Comparison of ENCODE assay signal across 9 cellular contexts in the genomic region with DNA sequence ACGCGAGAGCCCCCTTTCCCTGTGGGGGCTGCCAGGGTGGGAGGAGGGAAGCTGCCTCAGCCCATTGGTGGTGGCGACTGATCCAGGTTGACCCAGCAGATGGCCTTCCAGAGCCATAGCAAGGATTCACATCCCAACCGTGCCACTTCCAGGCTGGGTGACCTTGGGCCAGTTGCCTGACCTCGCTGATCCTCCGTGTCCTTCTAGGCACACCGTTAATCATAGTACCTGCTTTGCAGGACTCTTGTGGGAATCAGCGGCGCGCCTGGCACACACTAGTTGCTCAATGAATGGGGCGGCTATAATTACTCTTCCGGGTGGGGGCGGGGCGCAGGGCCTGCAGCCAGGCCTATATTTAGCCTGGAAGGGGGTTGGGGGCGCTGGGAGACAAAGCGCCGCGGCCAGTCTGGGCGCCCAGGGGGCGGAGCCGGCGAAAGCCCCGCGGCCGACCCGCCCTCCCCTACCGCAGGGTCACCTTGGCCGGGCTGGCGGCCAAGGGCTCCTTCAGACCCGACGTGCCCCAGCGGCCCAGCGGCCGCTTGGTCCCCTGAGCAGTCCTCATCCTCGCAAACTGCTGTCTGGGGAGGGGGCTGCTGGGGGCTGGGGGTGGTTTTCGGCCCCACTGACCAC. TPM values are rescaled to one million over a fixed set of nuclear protein-coding genes. Genes with fewer than 3 reads are reported as not detected.
DNase-seq lines count a peak whose midpoint lies in the region; ATAC-seq and TF ChIP-seq lines count a peak whose summit lies in the region.
"Had no signal": no experiment of that assay in that cellular context is flagged by ENCODE, and none has a peak within 500 bp of the region (broad histone marks: within the 10 kb centered on the region; RNA-seq: fewer than 3 reads in every experiment).

No MANE protein-coding gene starts in this region.

- H2AFZ ChIP-seq in neural progenitor cell (replicated peaks) = no peak overlapping the region

- TF ChIP-seq CTCF in fibroblast of the aortic adventitia (IDR thresholded peaks at IDR 0.05; ENCODE audit: insufficient read depth, low read length) (no peak), neural progenitor cell (IDR thresholded peaks at IDR 0.05) (no peak)

- H3K27me3 Mint-ChIP-seq in neural progenitor cell (ENCODE audit: insufficient read depth, low read depth) = peaks cover 14% of the 10 kb centered on the region

- H3K4me1 Mint-ChIP-seq in neural progenitor cell = peaks cover 17% of the 10 kb centered on the region

- no peak overlapping the region for H3K27ac Mint-ChIP-seq in neural progenitor cell

- ATAC-seq in HG02798 (IDR thresholded peaks at IDR 0.05; ENCODE audit: poor library complexity, unreplicated experiment) = no peak
- ATAC-seq in HG02970 (IDR thresholded peaks at IDR 0.05; ENCODE audit: low FRiP score, unreplicated experiment) = no peak

- no peaks in the 10 kb centered on the region for H3K9me3 Mint-ChIP-seq in neural progenitor cell

- DNase-seq in EH (ENCODE audit: low read depth) (peak; percentile 87), LHCN-M2 (ENCODE audit: low read depth) (peak; percentile 68), fibroblast of the aortic adventitia (ENCODE audit: low read depth) (peak; percentile 70), neural progenitor cell (ENCODE audit: low spot score) (peak; percentile 72), NCI-H774 (lab: John Stamatoyannopoulos, UW) (no peak)
- peak; percentile 16 to 28 for DNase-seq in activated CD4-positive, alpha-beta T cell treated with anti-CD3 and anti-CD28 coated beads, Interleukin-2, amount 50 U/mL, for 4 hours

- H4K20me1 ChIP-seq in neural progenitor cell (ENCODE audit: low read depth) = peaks cover 3% of the 10 kb centered on the region

- peak overlapping the region; percentile 21 for H3K4me3 Mint-ChIP-seq in neural progenitor cell

- H3K36me3 ChIP-seq in neural progenitor cell = no peaks in the 10 kb centered on the region

- peak overlapping the region; percentile 37 for H3K4me3 ChIP-seq in fibroblast of the aortic adventitia (ENCODE audit: low read depth, low read length)
- H3K4me3 ChIP-seq in neural progenitor cell = peak overlapping the region; percentile 40
- H3K4me3 ChIP-seq: SK-N-MC had no signal

- no peaks in the 10 kb centered on the region for H3K9me3 ChIP-seq in neural progenitor cell (ENCODE audit: low read depth)

- H3K4me1 ChIP-seq in neural progenitor cell = peaks cover 9% of the 10 kb centered on the region

- H3F3A ChIP-seq in neural progenitor cell (ENCODE audit: low read depth) = no peaks in the 10 kb centered on the region

- no peak overlapping the region for H3K9ac ChIP-seq in neural progenitor cell

- H3K27ac ChIP-seq in neural progenitor cell = no peak overlapping the region
- H3K27ac ChIP-seq: SK-N-MC had no signal

- no peaks in the 10 kb centered on the region for H3K79me2 ChIP-seq in neural progenitor cell (ENCODE audit: low read depth)

- H3K4me2 ChIP-seq in neural progenitor cell = peak overlapping the region; percentile 78

- H3K36me3 Mint-ChIP-seq in neural progenitor cell = no peaks in the 10 kb centered on the region

- peaks cover 51% of the 10 kb centered on the region for H3K27me3 ChIP-seq in neural progenitor cell

RNA-seq across cellular contexts. Expression of gene HSPB7, which starts 5.1 kb away (rescaled TPM):
- 3.2 and 3.3 TPM in 2 replicates for total RNA-seq in LHCN-M2 (2014; rRNA removed)
- polyA plus RNA-seq in LHCN-M2 (2012) = 63.5 TPM
- total RNA-seq in fibroblast of the aortic adventitia (ENCODE audit: low replicate concordance) = 8.9 TPM in 1 of 2 replicates, not detected in the other
- not detected in 2 replicates for total RNA-seq in neural progenitor cell (ENCODE audit: low replicate concordance)

RNA-seq across cellular contexts. Expression of gene SRARP, which starts 8.7 kb away (rescaled TPM):
- not detected in 2 replicates for total RNA-seq in LHCN-M2 (2014; rRNA removed)
- not detected for polyA plus RNA-seq in LHCN-M2 (2012)
- not detected in 2 replicates for total RNA-seq in fibroblast of the aortic adventitia (ENCODE audit: low replicate concordance)
- not detected in 2 replicates for total RNA-seq in neural progenitor cell (ENCODE audit: low replicate concordance)

RNA-seq across cellular contexts. Expression of gene CLCNKA, which starts 9.1 kb away (rescaled TPM):
- total RNA-seq in LHCN-M2 (2014; rRNA removed) = not detected in 2 replicates
- 0.04 TPM for polyA plus RNA-seq in LHCN-M2 (2012)
- 0.09 and 0.25 TPM in 2 replicates for total RNA-seq in fibroblast of the aortic adventitia (ENCODE audit: low replicate concordance)
- not detected in 2 replicates for total RNA-seq in neural progenitor cell (ENCODE audit: low replicate concordance)

RNA-seq across cellular contexts. Expression of gene CLCNKB, which starts 30.9 kb away (rescaled TPM):
- total RNA-seq in LHCN-M2 (2014; rRNA removed) (not detected in 2 replicates), fibroblast of the aortic adventitia (ENCODE audit: low replicate concordance) (not detected in 2 replicates), neural progenitor cell (ENCODE audit: low replicate concordance) (0.97 and 2.7 TPM in 2 replicates)
- 0.26 TPM for polyA plus RNA-seq in LHCN-M2 (2012)

RNA-seq across cellular contexts. Expression of gene ZBTB17, which starts 36.8 kb away (rescaled TPM):
- total RNA-seq in LHCN-M2 (2014; rRNA removed) (37.0 and 44.4 TPM in 2 replicates), fibroblast of the aortic adventitia (ENCODE audit: low replicate concordance) (13.8 and 21.7 TPM in 2 replicates), neural progenitor cell (ENCODE audit: low replicate concordance) (19.5 and 34.0 TPM in 2 replicates)
- 26.2 TPM for polyA plus RNA-seq in LHCN-M2 (2012)
